1 cellular context compared by ENCODE assay signal in genomic region chr16:58684001-58684353, GRCh38.
TF ChIP-seq lines count a peak whose summit lies in the region.

No MANE protein-coding gene starts in this region.

TF ChIP-seq in SK-N-SH, 30 proteins besides CTCF, POLR2A, EP300 and RAD21 (continued from another document):
- TF ChIP-seq IRF3 (IDR thresholded peaks at IDR 0.05; ENCODE audit: low read depth, low read length) (no peak), MXI1 (IDR thresholded peaks at IDR 0.05; ENCODE audit: low read depth, low read length) (no peak), FOSL2 (IDR thresholded peaks at IDR 0.05; ENCODE audit: borderline replicate concordance, low read depth) (no peak)
